ENCODE assay signal across 11 cellular contexts in the genomic region with DNA sequence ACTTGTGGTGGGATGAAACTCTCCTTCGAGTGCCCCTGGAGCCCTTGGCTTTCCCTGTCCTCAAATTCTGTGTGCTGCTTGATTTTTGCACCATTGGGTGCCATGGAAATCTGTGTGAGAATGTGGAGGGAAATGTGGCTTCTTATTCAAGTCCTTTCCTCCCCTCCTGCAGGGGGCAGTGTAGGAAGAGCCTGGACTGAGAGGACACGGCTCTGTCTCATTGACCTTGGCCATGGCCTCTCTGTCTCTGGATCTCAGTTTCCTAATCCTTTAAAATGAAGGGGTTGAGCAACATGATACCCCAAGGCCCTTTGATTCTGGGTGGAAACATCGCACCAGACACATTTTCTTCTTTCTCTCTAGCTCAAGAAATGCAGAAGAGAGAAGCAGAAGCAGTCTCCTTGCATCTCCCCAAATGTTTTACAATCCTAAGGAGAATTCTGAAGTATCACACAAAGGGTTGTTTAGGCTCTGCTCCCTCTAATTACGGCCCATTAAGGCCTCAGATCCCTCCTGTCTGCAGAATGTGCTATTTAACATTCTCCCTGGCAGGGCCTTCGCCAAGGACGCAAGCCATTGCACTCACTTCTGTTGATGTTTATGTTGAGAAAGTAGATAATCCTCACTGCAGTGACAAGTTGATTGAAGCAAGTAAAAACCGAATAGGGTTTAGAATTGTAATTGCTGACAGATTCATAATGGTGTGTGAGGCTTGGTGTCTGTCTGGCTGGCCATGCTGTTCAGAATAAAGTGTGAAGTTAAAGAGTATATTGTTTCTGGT.
DNase-seq lines count a peak whose midpoint lies in the region; ATAC-seq and TF ChIP-seq lines count a peak whose summit lies in the region.
"Had no signal": no experiment of that assay in that cellular context is flagged by ENCODE, and none has a peak within 500 bp of the region (broad histone marks: within the 10 kb centered on the region; RNA-seq: fewer than 3 reads in every experiment).

No MANE protein-coding gene starts in this region.

- H3K27ac ChIP-seq in 22Rv1: no peak overlapping the region
- H3K27ac ChIP-seq in OCI-LY3 (ENCODE audit: low read length): no peak overlapping the region
- H3K27ac ChIP-seq in foreskin keratinocyte: no peak overlapping the region
- H3K27ac ChIP-seq: sigmoid colon had no signal

- H3K36me3 ChIP-seq in OCI-LY3 (replicated peaks; ENCODE audit: low read depth, low read length): no peaks in the 10 kb centered on the region
- H3K36me3 ChIP-seq: sigmoid colon had no signal

- no peak for ATAC-seq in foreskin keratinocyte
- no peak for ATAC-seq in HG03095 (IDR thresholded peaks at IDR 0.05; ENCODE audit: unreplicated experiment)
- ATAC-seq: stimulated activated naive B cell treated with anti-CD40 and anti-IgM and Interleukin-4, amounts not matched to agents 10 μg/mL and 1 μg/mL and 100 μg/mL, for 72 hours had no signal

- H3K79me2 ChIP-seq in OCI-LY3 (ENCODE audit: low read length): no peaks in the 10 kb centered on the region

- no peak overlapping the region for H3K4me3 ChIP-seq in OCI-LY3 (ENCODE audit: low read length)
- H3K4me3 ChIP-seq: sigmoid colon had no signal

- peaks cover 6% of the 10 kb centered on the region; the same call in 1 of the 2 replicates for H3K27me3 ChIP-seq in OCI-LY3 (ENCODE audit: low read depth, low read length)
- H3K27me3 ChIP-seq in foreskin keratinocyte: no peaks in the 10 kb centered on the region
- H3K27me3 ChIP-seq: sigmoid colon had no signal

- no peak overlapping the region for H3K4me2 ChIP-seq in OCI-LY3 (ENCODE audit: low read length)

- H4K20me1 ChIP-seq in OCI-LY3 (ENCODE audit: insufficient read depth, low read length): no peaks in the 10 kb centered on the region

- no peak overlapping the region for H3K9ac ChIP-seq in OCI-LY3 (ENCODE audit: low read length)

- no peaks in the 10 kb centered on the region for H3K9me3 ChIP-seq in OCI-LY3 (ENCODE audit: insufficient read depth, low read length)
- H3K9me3 ChIP-seq: sigmoid colon had no signal

- DNase-seq in GM10266 (ENCODE audit: extremely low spot score) (no peak), foreskin keratinocyte (no peak), NCI-H1048 (lab: John Stamatoyannopoulos, UW) (no peak), activated gamma-delta T cell treated with Interleukin-2 at 50 U/mL for 16 hours (no peak)
- no peak for DNase-seq in activated effector memory CD4-positive, alpha-beta T cell treated with anti-CD3 and anti-CD28 coated beads, Interleukin-2, amount 50 U/mL, for 16 hours
- DNase-seq: NCI-H510A; sigmoid colon; stimulated activated naive B cell treated with anti-CD40 and anti-IgM and Interleukin-4, amounts not matched to agents 10 μg/mL and 1 μg/mL and 100 μg/mL, for 72 hours had no signal

- H2AFZ ChIP-seq in OCI-LY3 (ENCODE audit: low read depth, low read length): no peak overlapping the region

- H3K4me1 ChIP-seq in OCI-LY3 (ENCODE audit: low read length) (peaks cover 15% of the 10 kb centered on the region), foreskin keratinocyte (no peaks in the 10 kb centered on the region)
- H3K4me1 ChIP-seq: sigmoid colon had no signal

- TF ChIP-seq CTCF in 22Rv1 (IDR thresholded peaks at IDR 0.05) (peak; percentile 69), GM10266 (IDR thresholded peaks at IDR 0.05; ENCODE audit: control insufficient read depth, insufficient read depth, low read depth, missing control alignments) (peak; percentile 11), OCI-LY3 (IDR thresholded peaks at IDR 0.05; ENCODE audit: low read depth, low read length) (peak; percentile 63), foreskin keratinocyte (conservative IDR thresholded peaks at IDR 0.05) (peak; percentile 52)

Comparison
In these comparisons a context has a peak if more than half of its experiments do, and no peak if none do; other contexts are left out.
1. CTCF ChIP-seq: peak in every context shown above with its lines; median percentile 69 in 22Rv1; 63 in OCI-LY3; 52 in foreskin keratinocyte; 11 in GM10266.